1 cellular context compared by ENCODE assay signal in genomic region chrX:39249999-39250398, GRCh38.
TF ChIP-seq lines count a peak whose summit lies in the region.

No MANE protein-coding gene starts in this region.

TF ChIP-seq in GM23338, 12 proteins besides CTCF, POLR2A, EP300 and RAD21 (continued from another document):
- TF ChIP-seq REST (IDR thresholded peaks at IDR 0.05; ENCODE audit: unreplicated experiment) (no peak), NANOG (IDR thresholded peaks at IDR 0.05; ENCODE audit: borderline replicate concordance) (no peak), ZNF331 (CRISPR knock-in tag; IDR thresholded peaks at IDR 0.05; ENCODE audit: low read depth) (no peak), POLR2AphosphoS5 (IDR thresholded peaks at IDR 0.05; ENCODE audit: low read depth) (no peak), EZH2phosphoT487 (IDR thresholded peaks at IDR 0.05; ENCODE audit: unreplicated experiment) (no peak), CREB1 (CRISPR knock-in tag; IDR thresholded peaks at IDR 0.05; ENCODE audit: low read depth) (no peak), ZNF114 (CRISPR knock-in tag; IDR thresholded peaks at IDR 0.05) (no peak), EZH2 (IDR thresholded peaks at IDR 0.05; ENCODE audit: low read depth, unreplicated experiment) (no peak), STAT1 (IDR thresholded peaks at IDR 0.05; ENCODE audit: unreplicated experiment) (no peak), JUNB (IDR thresholded peaks at IDR 0.05; ENCODE audit: unreplicated experiment) (no peak)
